Comparison of ENCODE assay signal across 9 cellular contexts in genomic region chr1:93552751-93553455, GRCh38.
DNase-seq lines count a peak whose midpoint lies in the region; ATAC-seq and TF ChIP-seq lines count a peak whose summit lies in the region.
"Had no signal": no experiment of that assay in that cellular context is flagged by ENCODE, and none has a peak within 500 bp of the region (broad histone marks: within the 10 kb centered on the region; RNA-seq: fewer than 3 reads in every experiment).

No MANE protein-coding gene starts in this region.

- no peaks in the 10 kb centered on the region for H3K79me2 ChIP-seq in Karpas-422 (ENCODE audit: low read length)
- H3K79me2 ChIP-seq in MM.1S (ENCODE audit: low read length): no peaks in the 10 kb centered on the region

- H3K4me3 Mint-ChIP-seq in dendritic cell treated with granulocyte-macrophage colony-stimulating factor and Interleukin-4, amounts not matched to agents 40 ng/mL and 50 ng/mL, for 4 days: no peak overlapping the region

- DNase-seq in COLO829 (ENCODE audit: low spot score) (peak; percentile 72), NCI-H2171 (lab: John Stamatoyannopoulos, UW) (peak; percentile 27), Peyer's patch (no peak), Karpas-422 (no peak), MM.1S (no peak)

- H3K9me2 ChIP-seq in Karpas-422 (replicated peaks; ENCODE audit: insufficient read depth, low read length) (no peaks in the 10 kb centered on the region), MM.1S (replicated peaks; ENCODE audit: insufficient read depth, low read length) (no peaks in the 10 kb centered on the region)

- H3K27me3 ChIP-seq in mucosa of rectum (ENCODE audit: control insufficient read depth in 2 of 2, insufficient read depth in 2 of 2, low read length in 2 of 2) (no peaks in the 10 kb centered on the region), Peyer's patch (no peaks in the 10 kb centered on the region), Karpas-422 (ENCODE audit: low read length) (no peaks in the 10 kb centered on the region), MM.1S (replicated peaks; ENCODE audit: insufficient read depth, low read length) (no peaks in the 10 kb centered on the region)

- H3F3A ChIP-seq in MM.1S (ENCODE audit: insufficient read depth, low read length): no peaks in the 10 kb centered on the region

- H3K4me2 ChIP-seq in Karpas-422 (ENCODE audit: low read depth, low read length, poor library complexity, severe bottlenecking) (no peak overlapping the region), MM.1S (ENCODE audit: low read depth, low read length) (no peak overlapping the region)

- H3K36me3 ChIP-seq in mucosa of rectum (ENCODE audit: control insufficient read depth in 2 of 2, insufficient read depth in 2 of 2, low read length in 2 of 2) (peaks cover 9 to 13% of the 10 kb centered on the region in 2 donors), Peyer's patch (peaks cover 0 to 26% (median 0%) of the 10 kb centered on the region in 3 donors), Karpas-422 (ENCODE audit: insufficient read depth, low read length) (no peaks in the 10 kb centered on the region), MM.1S (replicated peaks; ENCODE audit: insufficient read depth, low read length) (no peaks in the 10 kb centered on the region)

- no peak overlapping the region for H3K9ac ChIP-seq in mucosa of rectum (ENCODE audit: low read depth in 1 of 2, low read length in 2 of 2)
- no peak overlapping the region for H3K9ac ChIP-seq in Karpas-422 (ENCODE audit: low read length)
- no peak overlapping the region for H3K9ac ChIP-seq in MM.1S (ENCODE audit: low read length)

- peaks cover 3 to 24% of the 10 kb centered on the region in 2 donors for H3K4me1 ChIP-seq in mucosa of rectum (ENCODE audit: control insufficient read depth in 2 of 2, insufficient read depth in 2 of 2, low read length in 2 of 2)
- peaks cover 0 to 28% (median 0%) of the 10 kb centered on the region in 4 donors for H3K4me1 ChIP-seq in Peyer's patch
- H3K4me1 ChIP-seq in Karpas-422 (ENCODE audit: low read length): peaks cover under 1% of the 10 kb centered on the region; the same call in 1 of the 2 replicates
- H3K4me1 ChIP-seq in MM.1S (ENCODE audit: low read length): no peaks in the 10 kb centered on the region

- H3K9me3 ChIP-seq in mucosa of rectum (ENCODE audit: control insufficient read depth in 2 of 2, low read length in 2 of 2) (no peaks in the 10 kb centered on the region), Peyer's patch (no peaks in the 10 kb centered on the region), Karpas-422 (ENCODE audit: low read length) (no peaks in the 10 kb centered on the region), MM.1S (replicated peaks; ENCODE audit: insufficient read depth, low read length) (no peaks in the 10 kb centered on the region)

- TF ChIP-seq CTCF in Peyer's patch (IDR thresholded peaks at IDR 0.05) (no peak), MM.1S (IDR thresholded peaks at IDR 0.05; ENCODE audit: low read length) (no peak)

- ATAC-seq in HG02588 (IDR thresholded peaks at IDR 0.05; ENCODE audit: unreplicated experiment): no peak

- no peaks in the 10 kb centered on the region for H4K20me1 ChIP-seq in Karpas-422 (ENCODE audit: insufficient read depth, low read depth, low read length)
- H4K20me1 ChIP-seq in MM.1S (ENCODE audit: insufficient read depth, low read length): no peaks in the 10 kb centered on the region

- no peaks in the 10 kb centered on the region for H3K27me3 Mint-ChIP-seq in dendritic cell treated with granulocyte-macrophage colony-stimulating factor and Interleukin-4, amounts not matched to agents 40 ng/mL and 50 ng/mL, for 4 days

- H3K4me1 Mint-ChIP-seq in dendritic cell treated with granulocyte-macrophage colony-stimulating factor and Interleukin-4, amounts not matched to agents 40 ng/mL and 50 ng/mL, for 4 days (ENCODE audit: low read depth): peaks cover 31% of the 10 kb centered on the region

- H2AFZ ChIP-seq in Karpas-422 (ENCODE audit: low read length): no peak overlapping the region
- no peak overlapping the region for H2AFZ ChIP-seq in MM.1S (ENCODE audit: low read length)

- H3K9me3 Mint-ChIP-seq in dendritic cell treated with granulocyte-macrophage colony-stimulating factor and Interleukin-4, amounts not matched to agents 40 ng/mL and 50 ng/mL, for 4 days: no peaks in the 10 kb centered on the region
- H3K9me3 Mint-ChIP-seq: activated T-helper 2 cell treated with anti-CD3 and anti-CD28 coated beads, Interferon-gamma antibody, Interleukin-2, Interleukin-4, amounts not matched to agents 10 μg/mL and 5 μg/mL and 100 μg/mL, durations not matched to agents 14 hours and 24 hours and 36 hours had no signal

- peak overlapping the region; percentile 19 to 28 for H3K27ac ChIP-seq in mucosa of rectum (ENCODE audit: low read depth in 2 of 2, low read length in 2 of 2)
- H3K27ac ChIP-seq in Peyer's patch: peak overlapping the region in 1 of 4 donors; percentile 19
- H3K27ac ChIP-seq in Karpas-422 (ENCODE audit: low read length): no peak overlapping the region
- no peak overlapping the region for H3K27ac ChIP-seq in MM.1S (ENCODE audit: low read length)

- peak overlapping the region; percentile 64 for H3K27ac Mint-ChIP-seq in dendritic cell treated with granulocyte-macrophage colony-stimulating factor and Interleukin-4, amounts not matched to agents 40 ng/mL and 50 ng/mL, for 4 days
- H3K27ac Mint-ChIP-seq: activated T-helper 2 cell treated with anti-CD3 and anti-CD28 coated beads, Interferon-gamma antibody, Interleukin-2, Interleukin-4, amounts not matched to agents 10 μg/mL and 5 μg/mL and 100 μg/mL, durations not matched to agents 14 hours and 24 hours and 36 hours had no signal

- intact Hi-C loops in dendritic cell treated with granulocyte-macrophage colony-stimulating factor and Interleukin-4, amounts not matched to agents 40 ng/mL and 50 ng/mL, for 4 days (cut with micrococcal nuclease): loop anchor here (10.0 kb wide), 1 partner anchor 98 kb away; no protein-coding TSS in a partner anchor

- peaks cover 6% of the 10 kb centered on the region for H3K36me3 Mint-ChIP-seq in dendritic cell treated with granulocyte-macrophage colony-stimulating factor and Interleukin-4, amounts not matched to agents 40 ng/mL and 50 ng/mL, for 4 days (ENCODE audit: low read depth)

- H3K4me3 ChIP-seq in mucosa of rectum (ENCODE audit: low read length in 2 of 2) (no peak overlapping the region), Peyer's patch (no peak overlapping the region), Karpas-422 (ENCODE audit: low read length) (no peak overlapping the region), MM.1S (ENCODE audit: low read length) (no peak overlapping the region)

- no peak for TF ChIP-seq POLR2A in Peyer's patch (IDR thresholded peaks at IDR 0.05)

Comparison
In these comparisons a context has a peak if more than half of its experiments do, and no peak if none do; other contexts are left out.
1. DNase-seq: peak in COLO829 (single experiment) and NCI-H2171 (single experiment); none in Peyer's patch (0 of 3), Karpas-422 (single experiment) and MM.1S (single experiment).
2. H3K27ac ChIP-seq: peak in mucosa of rectum (2 of 2); none in Karpas-422 (single experiment) and MM.1S (single experiment).